ENCODE assay signal across 33 cellular contexts in the genomic region with DNA sequence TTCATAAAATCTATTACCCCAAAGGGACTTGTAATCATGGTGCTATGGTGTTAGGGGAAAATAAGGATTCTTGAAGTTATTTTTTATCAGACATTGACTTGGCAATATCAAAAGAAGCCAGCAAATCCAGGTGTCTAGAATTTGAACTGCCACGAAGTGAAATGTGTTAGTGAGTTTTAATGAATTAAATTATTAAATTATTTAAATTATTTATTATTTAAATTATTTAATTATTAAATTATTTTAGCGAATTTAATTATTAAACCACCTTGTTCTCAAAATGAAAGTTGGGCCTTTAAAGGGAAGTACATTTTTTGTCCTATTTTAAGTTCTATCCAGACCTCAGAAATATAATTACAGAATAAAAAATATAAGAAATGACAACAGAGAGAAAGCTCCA.
"Had no signal": no experiment of that assay in that cellular context is flagged by ENCODE, and none has a peak within 500 bp of the region (broad histone marks: within the 10 kb centered on the region; RNA-seq: fewer than 3 reads in every experiment).

No MANE protein-coding gene starts in this region.

- DNase-seq: Karpas-422, Kasumi-1, MG63, MM.1S, NCI-H1048, NCI-H1092, NCI-H1092 treated with DMSO at 0.1 percent for 48 hours, NCI-H1105, NCI-H1105 treated with DMSO at 0.1 percent for 48 hours, NCI-H1417, NCI-H1417 treated with DMSO at 0.1 percent for 48 hours, NCI-H1436, NCI-H1436 treated with DMSO at 0.1 percent for 48 hours, NCI-H146, NCI-H1694, NCI-H1694 treated with DMSO at 0.1 percent for 48 hours, NCI-H187, NCI-H187 treated with DMSO at 0.1 percent for 48 hours, NCI-H1930, NCI-H2029, NCI-H2029 treated with DMSO at 0.1 percent for 48 hours, NCI-H2081, NCI-H2081 treated with DMSO at 0.1 percent for 48 hours, NCI-H2107, NCI-H2171, NCI-H2171 treated with DMSO at 0.1 percent for 48 hours, NCI-H2227 treated with DMSO at 0.1 percent for 48 hours, NCI-H226, NCI-H345, NCI-H446, NCI-H446 treated with DMSO at 0.1 percent for 48 hours, NCI-H510A, NCI-H510A treated with DMSO at 0.1 percent for 48 hours had no signal
